8 cellular contexts compared by ENCODE assay signal in the genomic region with DNA sequence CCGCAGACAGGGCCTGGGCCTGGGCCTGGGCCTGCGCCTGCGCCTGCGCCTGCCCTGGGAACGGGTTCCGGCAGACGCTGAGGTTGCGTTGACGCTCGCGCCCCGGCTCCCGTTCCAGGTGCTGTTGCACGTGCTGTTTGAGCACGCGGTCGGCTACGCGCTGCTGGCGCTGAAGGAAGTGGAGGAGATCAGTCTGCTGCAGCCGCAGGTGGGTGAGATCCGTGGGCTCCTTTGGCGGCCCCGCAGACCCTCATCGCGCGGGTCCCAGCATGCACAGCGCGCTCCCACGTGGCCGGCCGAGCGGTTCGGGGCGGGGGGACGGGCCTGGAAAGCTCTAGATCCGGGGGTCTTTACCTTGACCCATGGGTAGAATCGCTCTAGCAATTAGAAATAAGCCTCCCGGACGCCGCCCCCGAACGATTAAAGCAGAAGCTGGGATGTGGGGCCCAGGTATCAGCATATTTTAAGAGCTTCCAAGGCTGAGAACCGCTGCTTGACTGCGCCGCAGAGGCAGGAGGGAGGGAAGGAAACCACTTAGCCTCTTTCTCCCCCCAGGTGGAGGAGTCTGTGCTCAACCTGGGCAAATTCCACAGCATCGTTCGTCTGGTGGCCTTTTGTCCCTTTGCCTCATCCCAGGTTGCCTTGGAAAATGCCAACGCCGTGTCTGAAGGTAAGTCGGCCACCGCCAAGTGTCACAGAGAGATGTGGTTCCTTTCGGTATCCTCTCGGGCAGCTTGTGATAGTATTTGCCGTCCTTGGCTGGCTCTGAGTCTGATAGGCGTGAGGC. TPM values are rescaled to one million over a fixed set of nuclear protein-coding genes. Genes with fewer than 3 reads are reported as not detected.
A peak's percentile ranks its signal among the peaks of the same experiment; 100 is the strongest.
DNase-seq lines count a peak whose midpoint lies in the region; ATAC-seq, FAIRE-seq and TF ChIP-seq lines count a peak whose summit lies in the region.

No MANE protein-coding gene starts in this region.

- POLR2A ChIA-PET in AG04449 (lab: Yijun Ruan, JAX) = interaction anchor here (0.6 to 4.5 kb wide), 12 partner anchors 8 to 589 kb away, joined by 3 to 36 read pairs (median 4); a partner anchor contains a TSS
- POLR2A ChIA-PET in MCF 10A (lab: Yijun Ruan, JAX) = interaction anchor here (0.6 to 6.7 kb wide), 35 partner anchors 11 to 876 kb away, joined by 3 to 241 read pairs (median 4); a partner anchor contains a TSS

- intact Hi-C loops in MCF 10A (cut with micrococcal nuclease) = loop anchor here (1.0 kb wide), 1 partner anchor 348 kb away; no protein-coding TSS in a partner anchor
- intact Hi-C loops in kidney (cut with DNase I) = no loop called here

- H3K27ac ChIP-seq in kidney (ENCODE audit: low read depth in 2 of 2, low read length in 2 of 2) = peak overlapping the region; percentile 73 to 76

- FAIRE-seq in GM18507 (lab: Jason Lieb, UNC) = peak; percentile 41
- FAIRE-seq in kidney (lab: Jason Lieb, UNC) = no peak

- H3K4me3 Mint-ChIP-seq in MCF 10A (ENCODE audit: unreplicated experiment) = peak overlapping the region; percentile 87

- peaks cover 24 to 39% of the 10 kb centered on the region in 2 donors for H3K36me3 ChIP-seq in kidney (ENCODE audit: control insufficient read depth in 1 of 2, insufficient read depth in 2 of 2, low read length in 2 of 2)

- H3K9me3 Mint-ChIP-seq in MCF 10A (ENCODE audit: unreplicated experiment) = no peaks in the 10 kb centered on the region

- TF ChIP-seq CTCF in AG04449 (IDR thresholded peaks at IDR 0.05; ENCODE audit: insufficient read depth, low read length, missing control alignments) (no peak), MCF 10A (IDR thresholded peaks at IDR 0.05; ENCODE audit: unreplicated experiment) (no peak), kidney (IDR thresholded peaks at IDR 0.05; ENCODE audit: borderline replicate concordance, extremely low read depth, insufficient read depth) (no peak)

- ATAC-seq in HG02970 (IDR thresholded peaks at IDR 0.05; ENCODE audit: low FRiP score, unreplicated experiment) = peak; percentile 35

- CTCF ChIA-PET in AG04449 (lab: Yijun Ruan, JAX) (interaction anchor here (1.0 to 2.8 kb wide), 3 partner anchors 128 to 131 kb away, joined by 7 to 12 read pairs (median 9); no protein-coding TSS in a partner anchor), MCF 10A (lab: Yijun Ruan, JAX) (interaction anchor here (0.6 to 2.4 kb wide), 9 partner anchors 13 to 1148 kb away, joined by 3 to 8 read pairs (median 4); no protein-coding TSS in a partner anchor)

- peaks cover 23% of the 10 kb centered on the region for H3K4me1 Mint-ChIP-seq in MCF 10A (ENCODE audit: insufficient read depth, unreplicated experiment)

- H3K4me3 ChIP-seq in AG04449 (ENCODE audit: low read depth, low read length) = peak overlapping the region; percentile 90
- H3K4me3 ChIP-seq in kidney (ENCODE audit: low read length in 2 of 2) = peak overlapping the region; percentile 95 to 96

- H3K9ac ChIP-seq in kidney (ENCODE audit: low read length in 2 of 2) = peak overlapping the region; percentile 91 to 95

- H3K27me3 Mint-ChIP-seq in MCF 10A (ENCODE audit: insufficient read depth, unreplicated experiment) = no peaks in the 10 kb centered on the region

- H3K36me3 Mint-ChIP-seq in MCF 10A (ENCODE audit: insufficient read depth, unreplicated experiment) = peaks cover 49% of the 10 kb centered on the region

- peak overlapping the region; percentile 66 for H3K27ac Mint-ChIP-seq in MCF 10A (ENCODE audit: low read depth, unreplicated experiment)

- no peak for DNase-seq in AG04449 (ENCODE audit: low read depth, low spot score)
- no peak for DNase-seq in GM18507 (ENCODE audit: extremely low spot score, insufficient read length, low read depth)
- peak; percentile 68 for DNase-seq in NCI-H774 (lab: John Stamatoyannopoulos, UW)
- no peak for DNase-seq in MCF 10A (ENCODE audit: unreplicated experiment)
- DNase-seq in kidney = no peak
- DNase-seq in stimulated activated CD4-positive, alpha-beta T cell treated with anti-CD3 and anti-CD28 coated beads, Interleukin-4, amount 100 ng/mL, for 4 hours = peak; percentile 44 to 53
- DNase-seq in kidney glomerular epithelial cell (lab: John Stamatoyannopoulos, UW) = no peak

- BruUV-seq in MCF 10A (replicated peaks; lab: Mats Ljungman, UMichigan) = TSS peak; percentile 65

- H3K9me3 ChIP-seq in kidney (ENCODE audit: control insufficient read depth in 1 of 2, low read length in 2 of 2) = no peaks in the 10 kb centered on the region

- H3K4me1 ChIP-seq in kidney (ENCODE audit: control insufficient read depth in 1 of 2, insufficient read depth in 1 of 2, low read depth in 1 of 2, low read length in 2 of 2) = peaks cover 5 to 11% of the 10 kb centered on the region in 2 donors

RNA-seq across cellular contexts. Expression of a gene that starts 0.5 kb away (rescaled TPM):
- total RNA-seq in MCF 10A (2022) (228 and 340 TPM in 2 replicates), kidney (110 TPM)
- polyA plus RNA-seq in kidney (ENCODE audit: insufficient read depth, low read depth, low replicate concordance) = 68.8 TPM

RNA-seq across cellular contexts. Expression of a gene that starts 11.1 kb away (rescaled TPM):
- total RNA-seq in MCF 10A (2022) (80.5 and 102 TPM in 2 replicates), kidney (77.3 TPM)
- polyA plus RNA-seq in kidney (ENCODE audit: insufficient read depth, low read depth, low replicate concordance) = 134 TPM

RNA-seq across cellular contexts. Expression of a gene that starts 39.7 kb away (rescaled TPM):
- not detected in 2 replicates for total RNA-seq in MCF 10A (2022)
- 10.2 TPM for total RNA-seq in kidney
- polyA plus RNA-seq in kidney (ENCODE audit: insufficient read depth, low read depth, low replicate concordance) = 8.8 TPM

Comparison
In these comparisons a context has a peak if more than half of its experiments do, and no peak if none do; other contexts are left out.
1. DNase-seq: peak in NCI-H774 (single experiment) and stimulated activated CD4-positive, alpha-beta T cell treated with anti-CD3 and anti-CD28 coated beads, Interleukin-4, amount 100 ng/mL, for 4 hours (2 of 2); none in AG04449 (single experiment), GM18507 (single experiment), MCF 10A (single experiment), kidney (single experiment) and kidney glomerular epithelial cell (single experiment).
2. RNA of a gene that starts 39.7 kb away (total RNA-seq): 10.2 TPM in kidney (single experiment); not detected in MCF 10A; every median in the first group is over 10 times any median in the second.